12 cellular contexts compared by ENCODE assay signal in the genomic region with DNA sequence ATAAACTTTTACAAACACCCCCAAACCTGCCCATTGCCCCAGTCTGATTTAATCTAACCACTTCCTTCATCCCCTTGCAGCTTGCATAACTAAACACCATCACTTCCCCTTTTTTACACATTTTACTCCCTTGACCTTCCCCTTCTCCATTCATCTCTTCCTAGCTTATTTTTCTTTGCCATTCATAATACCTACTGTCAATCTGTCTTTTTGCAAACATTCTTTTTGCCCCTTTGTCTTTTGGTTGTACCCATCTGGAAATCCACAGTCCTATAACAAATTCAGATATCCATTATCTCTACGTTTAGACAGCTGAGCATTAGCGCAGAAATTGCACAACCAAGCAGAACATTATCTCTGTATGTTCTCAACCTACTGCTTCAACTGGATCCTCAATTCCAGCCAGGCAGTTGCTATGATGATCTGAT. TPM values are rescaled to one million over a fixed set of nuclear protein-coding genes. Genes with fewer than 3 reads are reported as not detected.
DNase-seq lines count a peak whose midpoint lies in the region; ATAC-seq and TF ChIP-seq lines count a peak whose summit lies in the region.
"Had no signal": no experiment of that assay in that cellular context is flagged by ENCODE, and none has a peak within 500 bp of the region (broad histone marks: within the 10 kb centered on the region; RNA-seq: fewer than 3 reads in every experiment).

No MANE protein-coding gene starts in this region.

- H3K9ac ChIP-seq in SU-DHL-6 (ENCODE audit: low read length), result peak overlapping the region; percentile 33
- H3K9ac ChIP-seq in trophoblast cell (ENCODE audit: low read length), result no peak overlapping the region

- peaks cover 8% of the 10 kb centered on the region; the same call in 1 of the 2 replicates for H3K9me3 ChIP-seq in SU-DHL-6 (ENCODE audit: insufficient read depth, low read length)
- no peaks in the 10 kb centered on the region for H3K9me3 ChIP-seq in WERI-Rb-1 (ENCODE audit: severe bottlenecking)
- H3K9me3 ChIP-seq in trophoblast cell (ENCODE audit: insufficient read depth, low read depth, low read length), result no peaks in the 10 kb centered on the region
- H3K9me3 ChIP-seq: adrenal gland had no signal

- H3K4me3 ChIP-seq in SU-DHL-6 (ENCODE audit: insufficient read depth, low read length, poor library complexity, severe bottlenecking) (peak overlapping the region; percentile 5), WERI-Rb-1 (ENCODE audit: low read depth, low read length) (no peak overlapping the region), trophoblast cell (ENCODE audit: low read depth, low read length) (no peak overlapping the region)
- H3K4me3 ChIP-seq: adrenal gland had no signal

- H2BK120ac ChIP-seq in trophoblast cell (ENCODE audit: insufficient read depth, low read length, poor library complexity), result no peak overlapping the region

- H3K79me2 ChIP-seq in SU-DHL-6 (ENCODE audit: insufficient read depth, low read length), result no peaks in the 10 kb centered on the region
- no peaks in the 10 kb centered on the region for H3K79me2 ChIP-seq in trophoblast cell (ENCODE audit: control insufficient read depth, insufficient read depth, low read length, poor library complexity)

- no peak overlapping the region for H3K18ac ChIP-seq in trophoblast cell (ENCODE audit: low read length)

- H3K14ac ChIP-seq in trophoblast cell (ENCODE audit: low read length), result no peak overlapping the region

- peak overlapping the region; percentile 67 for H3K27ac ChIP-seq in SU-DHL-6 (ENCODE audit: low read depth, low read length)
- H3K27ac ChIP-seq in WERI-Rb-1, result no peak overlapping the region
- H3K27ac ChIP-seq in trophoblast cell (ENCODE audit: low read depth, low read length), result no peak overlapping the region
- H3K27ac ChIP-seq: adrenal gland had no signal

- TF ChIP-seq CTCF in SU-DHL-6 (IDR thresholded peaks at IDR 0.05; ENCODE audit: insufficient read depth, low read length, poor library complexity, severe bottlenecking) (no peak), WERI-Rb-1 (IDR thresholded peaks at IDR 0.05; ENCODE audit: low read depth, low read length) (no peak)

- no peak overlapping the region for H3K23ac ChIP-seq in trophoblast cell (ENCODE audit: low read length)

- H3K27me3 ChIP-seq in SU-DHL-6 (ENCODE audit: low read length), result no peaks in the 10 kb centered on the region
- H3K27me3 ChIP-seq in WERI-Rb-1 (ENCODE audit: insufficient read depth, low read depth, severe bottlenecking), result no peaks in the 10 kb centered on the region
- no peaks in the 10 kb centered on the region for H3K27me3 ChIP-seq in trophoblast cell (ENCODE audit: insufficient read depth, low read length)
- H3K27me3 ChIP-seq: adrenal gland had no signal

- H4K12ac ChIP-seq in trophoblast cell (ENCODE audit: low read depth, low read length), result no peak overlapping the region

- no peaks in the 10 kb centered on the region for H4K20me1 ChIP-seq in SU-DHL-6 (ENCODE audit: low read depth, low read length)

- no CpG with 5 or more reads among the region's 2 CpGs for WGBS in trophoblast cell (ENCODE audit: extremely low coverage, insufficient coverage, insufficient read length)

- H2BK5ac ChIP-seq in trophoblast cell (ENCODE audit: low read depth, low read length, poor library complexity), result no peak overlapping the region

- H3K4me1 ChIP-seq in trophoblast cell (ENCODE audit: control insufficient read depth in 1 of 2, insufficient read depth in 2 of 2, low read length in 2 of 2), result no peaks in the 10 kb centered on the region
- H3K4me1 ChIP-seq: adrenal gland had no signal

- no peak overlapping the region for H3K4ac ChIP-seq in trophoblast cell (ENCODE audit: low read depth, low read length)

- no peak overlapping the region for H4K8ac ChIP-seq in trophoblast cell (ENCODE audit: low read depth, low read length)

- no peak overlapping the region for H2BK12ac ChIP-seq in trophoblast cell (ENCODE audit: low read length)

- no peaks in the 10 kb centered on the region for H3F3A ChIP-seq in SU-DHL-6 (ENCODE audit: insufficient read depth)

- H3K36me3 ChIP-seq in SU-DHL-6 (ENCODE audit: low read length), result no peaks in the 10 kb centered on the region; the same call in 1 of the 2 replicates
- no peaks in the 10 kb centered on the region for H3K36me3 ChIP-seq in WERI-Rb-1
- no peaks in the 10 kb centered on the region for H3K36me3 ChIP-seq in trophoblast cell (ENCODE audit: control insufficient read depth in 1 of 2, insufficient read depth in 2 of 2, low read length in 2 of 2)
- H3K36me3 ChIP-seq: adrenal gland had no signal

- H2AK5ac ChIP-seq in trophoblast cell (ENCODE audit: low read length), result no peak overlapping the region

- ATAC-seq in GM19463 (IDR thresholded peaks at IDR 0.05; ENCODE audit: unreplicated experiment), result peak; percentile 78
- ATAC-seq in HG03342 (IDR thresholded peaks at IDR 0.05; ENCODE audit: unreplicated experiment), result peak; percentile 89
- ATAC-seq in Right ventricle myocardium inferior, result no peak
- ATAC-seq: activated CD4-positive, CD25-positive, alpha-beta regulatory T cell treated with anti-CD3 and anti-CD28 coated beads, Interleukin-2, amount 50 U/mL, for 24 hours had no signal

- intact Hi-C loops in Right ventricle myocardium inferior (cut with DNase I), result no loop called here

- H3K9me2 ChIP-seq in SU-DHL-6 (replicated peaks; ENCODE audit: insufficient read depth, low read length), result no peaks in the 10 kb centered on the region

- no peak overlapping the region for H4K91ac ChIP-seq in trophoblast cell (ENCODE audit: low read depth, low read length)

- no peaks in the 10 kb centered on the region for H3K79me1 ChIP-seq in trophoblast cell (ENCODE audit: low read length)

- H3K4me2 ChIP-seq in SU-DHL-6 (ENCODE audit: low read depth, low read length, poor library complexity, severe bottlenecking) (peak overlapping the region; percentile 54), trophoblast cell (ENCODE audit: low read length) (no peak overlapping the region)

- DNase-seq in CD1c-positive myeloid dendritic cell (ENCODE audit: extremely low spot score) (peak; percentile 68), RKO (ENCODE audit: low spot score) (no peak), WERI-Rb-1 (no peak), trophoblast cell (no peak), Right ventricle myocardium inferior (ENCODE audit: missing footprints) (no peak)
- DNase-seq: adrenal gland, NCI-H510A treated with DMSO at 0.1 percent for 48 hours had no signal

- peak overlapping the region; percentile 29 for H2AFZ ChIP-seq in SU-DHL-6 (ENCODE audit: low read depth, low read length, severe bottlenecking)
- H2AFZ ChIP-seq in trophoblast cell (ENCODE audit: insufficient read depth, low read length, poor library complexity), result no peak overlapping the region

RNA-seq across cellular contexts. Expression of a gene that starts 51.2 kb away (rescaled TPM):
- 3.5 and 4.0 TPM in 2 replicates for polyA plus RNA-seq in trophoblast cell (2013)
- total RNA-seq in Right ventricle myocardium inferior, result 0.49 TPM
- polyA plus RNA-seq: keratinocyte had no signal

RNA-seq across cellular contexts. Expression of a gene that starts 51.5 kb away (rescaled TPM):
- 16.1 and 16.9 TPM in 2 replicates for polyA plus RNA-seq in trophoblast cell (2013)
- total RNA-seq in Right ventricle myocardium inferior, result 11.5 TPM
